Comparison of ENCODE assay signal across 8 cellular contexts in the genomic region with DNA sequence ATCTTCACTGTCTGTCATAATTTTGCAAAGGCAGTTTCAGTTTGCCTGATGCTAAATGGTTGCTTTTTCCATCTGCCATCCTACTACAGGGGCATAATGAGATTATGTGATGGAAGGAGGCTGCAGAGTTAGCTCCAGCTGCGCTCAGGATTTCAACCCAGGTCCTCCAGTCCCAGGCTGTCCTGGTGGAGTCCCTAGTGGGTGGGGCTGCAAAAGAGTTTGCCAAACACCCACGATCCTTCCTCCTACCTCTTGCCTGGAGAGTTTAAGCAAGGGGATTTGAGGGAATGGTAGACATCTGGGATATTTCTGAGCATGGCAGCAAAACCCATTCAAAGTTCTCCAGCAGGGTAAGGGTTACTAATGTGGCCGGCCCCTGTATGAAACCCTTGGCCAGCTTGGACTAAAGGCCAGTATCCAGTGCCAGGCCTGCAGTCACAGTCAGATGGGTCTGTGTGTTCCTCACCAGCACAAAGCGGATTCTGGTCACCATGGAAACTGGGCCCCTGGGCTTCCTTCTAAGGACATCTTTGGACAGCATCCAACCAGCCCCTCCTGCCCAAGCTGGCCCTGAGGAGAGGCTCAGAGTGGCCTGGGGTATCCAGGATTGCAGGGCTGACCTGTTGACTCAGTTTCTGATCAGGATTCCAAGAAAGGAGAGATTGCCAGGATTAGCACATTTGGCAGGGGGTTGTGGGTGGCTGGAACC. TPM values are rescaled to one million over a fixed set of nuclear protein-coding genes. Genes with fewer than 3 reads are reported as not detected.
A peak's percentile ranks its signal among the peaks of the same experiment; 100 is the strongest.
DNase-seq lines count a peak whose midpoint lies in the region; ATAC-seq lines count a peak whose summit lies in the region.
"Had no signal": no experiment of that assay in that cellular context is flagged by ENCODE, and none has a peak within 500 bp of the region (broad histone marks: within the 10 kb centered on the region; RNA-seq: fewer than 3 reads in every experiment).

No MANE protein-coding gene starts in this region.

- H3K9me3 ChIP-seq in MG63 (no peaks in the 10 kb centered on the region), adipocyte (ENCODE audit: control insufficient read depth, low read length) (peaks cover 6% of the 10 kb centered on the region)

- intact Hi-C loops in left ventricle myocardium superior (cut with micrococcal nuclease), result no loop called here

- no peaks in the 10 kb centered on the region for H3K36me3 ChIP-seq in MG63
- no peaks in the 10 kb centered on the region for H3K36me3 ChIP-seq in adipocyte (ENCODE audit: control insufficient read depth, insufficient read depth, low read length, severe bottlenecking)

- peaks cover 37% of the 10 kb centered on the region for H3K4me1 ChIP-seq in adipocyte (ENCODE audit: control insufficient read depth, insufficient read depth, low read length)

- DNase-seq in MG63 (peak; percentile 71), adipocyte (ENCODE audit: low read depth) (no peak), left ventricle myocardium superior (peak; percentile 77), stromal cell of bone marrow (ENCODE audit: low read depth) (peak; percentile 37), SIG-M5 treated with dmso at 0.1 percent for 504 hours (lab: John Stamatoyannopoulos, UW; ENCODE audit: unreplicated experiment) (no peak)
- no peak for DNase-seq in stimulated activated naive CD8-positive, alpha-beta T cell treated with anti-CD3 and anti-CD28 coated beads, Interleukin-15, Interleukin-2, amounts not matched to agents 100 U/mL and 50 U/mL, for 24 hours
- DNase-seq: stimulated activated CD4-positive, alpha-beta T cell treated with anti-CD3 and anti-CD28 coated beads, Interleukin-15, amount 100 ng/mL, for 24 hours had no signal

- H3K4me3 ChIP-seq in MG63 (no peak overlapping the region), adipocyte (ENCODE audit: low read length) (peak overlapping the region; percentile 61)

- peak; percentile 80 for ATAC-seq in left ventricle myocardium superior
- no peak for ATAC-seq in stimulated activated naive CD8-positive, alpha-beta T cell treated with anti-CD3 and anti-CD28 coated beads, Interleukin-15, Interleukin-2, amounts not matched to agents 100 U/mL and 50 U/mL, for 24 hours
- no peak for ATAC-seq in HG02642 (IDR thresholded peaks at IDR 0.05; ENCODE audit: poor library complexity, unreplicated experiment)

- peak overlapping the region; percentile 64 for H3K9ac ChIP-seq in adipocyte (ENCODE audit: low read length)

- no peaks in the 10 kb centered on the region for H3K27me3 ChIP-seq in MG63
- H3K27me3 ChIP-seq in adipocyte (replicated peaks; ENCODE audit: control insufficient read depth, insufficient read depth, low read length), result no peaks in the 10 kb centered on the region

RNA-seq across cellular contexts. Expression of a gene that starts 42.7 kb away (rescaled TPM):
- total RNA-seq in MG63 (2014; rRNA removed; shearing (Covaris generic); ENCODE audit: low replicate concordance), result 14.6 and 21.7 TPM in 2 replicates
- total RNA-seq in left ventricle myocardium superior, result 18.5 TPM

Comparison
In these comparisons a context has a peak if more than half of its experiments do, and no peak if none do; other contexts are left out.
1. DNase-seq: peak in MG63 (single experiment), left ventricle myocardium superior (single experiment) and stromal cell of bone marrow (single experiment); none in adipocyte (single experiment), stimulated activated naive CD8-positive, alpha-beta T cell treated with anti-CD3 and anti-CD28 coated beads, Interleukin-15, Interleukin-2, amounts not matched to agents 100 U/mL and 50 U/mL, for 24 hours (single experiment) and SIG-M5 treated with dmso at 0.1 percent for 504 hours (single experiment).